1 cellular context compared by ENCODE assay signal in the genomic region with DNA sequence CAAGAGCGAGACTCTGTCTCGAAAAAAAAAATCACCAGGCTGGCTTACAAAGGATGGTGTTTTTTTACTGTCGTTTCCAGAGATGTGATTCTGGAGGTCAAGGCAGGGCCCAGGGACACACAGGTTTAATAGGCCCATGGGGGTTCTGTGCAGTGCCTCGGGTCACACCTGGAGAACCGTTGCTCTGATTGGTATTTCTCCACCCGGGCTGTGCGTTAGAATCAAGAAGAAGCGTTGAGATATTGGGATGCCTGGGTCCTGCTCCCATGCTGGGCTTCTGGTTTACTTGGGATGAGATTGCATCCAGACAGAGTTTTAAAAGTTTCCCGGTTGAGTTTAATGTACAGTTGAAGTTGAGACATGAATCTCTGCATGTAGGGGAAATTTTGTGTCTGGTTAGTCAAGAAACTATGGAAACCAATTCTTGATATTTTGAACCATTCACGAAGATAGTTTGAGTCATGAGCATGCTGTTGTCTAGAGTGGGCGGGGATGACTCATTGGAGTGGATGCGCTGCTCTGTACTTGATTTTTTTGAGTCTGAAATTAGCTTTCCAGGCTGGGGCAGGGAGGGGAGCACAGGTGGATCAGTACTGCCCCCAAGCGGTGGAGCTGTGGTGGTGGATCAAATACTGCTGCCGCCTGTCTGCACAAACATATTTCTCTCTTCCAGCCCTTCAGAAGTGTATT.
TF ChIP-seq lines count a peak whose summit lies in the region.

No MANE protein-coding gene starts in this region.

TF ChIP-seq in K562, 482 proteins besides CTCF, POLR2A, EP300 and RAD21 (continued from another document):
- TF ChIP-seq, protein P1, sequence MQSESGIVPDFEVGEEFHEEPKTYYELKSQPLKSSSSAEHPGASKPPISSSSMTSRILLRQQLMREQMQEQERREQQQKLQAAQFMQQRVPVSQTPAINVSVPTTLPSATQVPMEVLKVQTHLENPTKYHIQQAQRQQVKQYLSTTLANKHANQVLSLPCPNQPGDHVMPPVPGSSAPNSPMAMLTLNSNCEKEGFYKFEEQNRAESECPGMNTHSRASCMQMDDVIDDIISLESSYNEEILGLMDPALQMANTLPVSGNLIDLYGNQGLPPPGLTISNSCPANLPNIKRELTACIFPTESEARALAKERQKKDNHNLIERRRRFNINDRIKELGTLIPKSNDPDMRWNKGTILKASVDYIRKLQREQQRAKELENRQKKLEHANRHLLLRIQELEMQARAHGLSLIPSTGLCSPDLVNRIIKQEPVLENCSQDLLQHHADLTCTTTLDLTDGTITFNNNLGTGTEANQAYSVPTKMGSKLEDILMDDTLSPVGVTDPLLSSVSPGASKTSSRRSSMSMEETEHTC (IDR thresholded peaks at IDR 0.05), result peak; percentile 47; the same call in 1 of the 2 replicates
- TF ChIP-seq ARID2 (IDR thresholded peaks at IDR 0.05) (0 out of 2 replicates have a peak, but pooled peaks have one; percentile 43), ZNF561 (CRISPR knock-in tag; conservative IDR thresholded peaks at IDR 0.05) (no peak), NR4A1 (CRISPR knock-in tag; IDR thresholded peaks at IDR 0.05) (no peak), NR4A1 (tag; IDR thresholded peaks at IDR 0.05) (no peak), SMARCE1 (IDR thresholded peaks at IDR 0.05) (peak; percentile 58; the same call in 1 of the 2 replicates), SMARCA4 (IDR thresholded peaks at IDR 0.05) (peak; percentile 52; the same call in 1 of the 2 replicates), CSDE1 (IDR thresholded peaks at IDR 0.05) (no peak), MTA3 (IDR thresholded peaks at IDR 0.05; ENCODE audit: borderline replicate concordance) (0 out of 2 replicates have a peak, but pooled peaks have one; percentile 25), COPS2 (conservative IDR thresholded peaks at IDR 0.05) (no peak), MLLT1 (IDR thresholded peaks at IDR 0.05) (0 out of 4 replicates have a peak, but pooled peaks of 1 of the 2 experiments have one; percentile 31), KLF16 (IDR thresholded peaks at IDR 0.05) (peak; percentile 34; the same call in 1 of the 2 replicates), KDM1A (IDR thresholded peaks at IDR 0.05) (peak in 1 of 2 experiments; percentile 12; a peak in 1 of 4 replicates), ZNF212 (CRISPR knock-in tag; IDR thresholded peaks at IDR 0.05) (no peak), CBFB (CRISPR knock-in tag; IDR thresholded peaks at IDR 0.05) (no peak), EGR1 (conservative IDR thresholded peaks at IDR 0.05) (peak; percentile 97), CREM (IDR thresholded peaks at IDR 0.05; ENCODE audit: low read depth) (peak; percentile 54), ARID1B (IDR thresholded peaks at IDR 0.05) (peak; percentile 51; the same call in 1 of the 2 replicates), STAG1 (CRISPR knock-in tag; IDR thresholded peaks at IDR 0.05; ENCODE audit: borderline replicate concordance) (peak; percentile 86; the same call in 1 of the 2 replicates), FOSL1 (tag; conservative IDR thresholded peaks at IDR 0.05) (peak; percentile 84), JUN (IDR thresholded peaks at IDR 0.05; ENCODE audit: borderline replicate concordance, low read depth, low read length) (peak; percentile 92), JUN (CRISPR knock-in tag; IDR thresholded peaks at IDR 0.05; ENCODE audit: borderline replicate concordance) (no peak), YBX1 (IDR thresholded peaks at IDR 0.05) (no peak), RB1 (IDR thresholded peaks at IDR 0.05; ENCODE audit: low read depth) (peak; percentile 37), EZH2 (IDR thresholded peaks at IDR 0.05; ENCODE audit: borderline replicate concordance, low read depth, low read length) (no peak), EP400 (IDR thresholded peaks at IDR 0.05) (no peak), CC2D1A (IDR thresholded peaks at IDR 0.05) (0 out of 2 replicates have a peak, but pooled peaks have one; percentile 33), MEF2A (IDR thresholded peaks at IDR 0.05; ENCODE audit: control insufficient read depth, low read depth, low read length) (peak; percentile 57; the same call in 1 of the 2 replicates), JUND (IDR thresholded peaks at IDR 0.05; ENCODE audit: borderline replicate concordance, low read depth, low read length) (peak; percentile 95), JUND (tag; IDR thresholded peaks at IDR 0.05; ENCODE audit: borderline replicate concordance, low read depth, low read length) (peak; percentile 83; the same call in 1 of the 3 replicates)
- TF ChIP-seq, protein P2, sequence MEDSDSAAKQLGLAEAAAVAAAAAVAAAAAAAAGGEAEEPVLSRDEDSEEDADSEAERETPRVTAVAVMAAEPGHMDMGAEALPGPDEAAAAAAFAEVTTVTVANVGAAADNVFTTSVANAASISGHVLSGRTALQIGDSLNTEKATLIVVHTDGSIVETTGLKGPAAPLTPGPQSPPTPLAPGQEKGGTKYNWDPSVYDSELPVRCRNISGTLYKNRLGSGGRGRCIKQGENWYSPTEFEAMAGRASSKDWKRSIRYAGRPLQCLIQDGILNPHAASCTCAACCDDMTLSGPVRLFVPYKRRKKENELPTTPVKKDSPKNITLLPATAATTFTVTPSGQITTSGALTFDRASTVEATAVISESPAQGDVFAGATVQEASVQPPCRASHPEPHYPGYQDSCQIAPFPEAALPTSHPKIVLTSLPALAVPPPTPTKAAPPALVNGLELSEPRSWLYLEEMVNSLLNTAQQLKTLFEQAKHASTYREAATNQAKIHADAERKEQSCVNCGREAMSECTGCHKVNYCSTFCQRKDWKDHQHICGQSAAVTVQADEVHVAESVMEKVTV (CRISPR knock-in tag; IDR thresholded peaks at IDR 0.05), result peak; percentile 89
- TF ChIP-seq, protein P3, sequence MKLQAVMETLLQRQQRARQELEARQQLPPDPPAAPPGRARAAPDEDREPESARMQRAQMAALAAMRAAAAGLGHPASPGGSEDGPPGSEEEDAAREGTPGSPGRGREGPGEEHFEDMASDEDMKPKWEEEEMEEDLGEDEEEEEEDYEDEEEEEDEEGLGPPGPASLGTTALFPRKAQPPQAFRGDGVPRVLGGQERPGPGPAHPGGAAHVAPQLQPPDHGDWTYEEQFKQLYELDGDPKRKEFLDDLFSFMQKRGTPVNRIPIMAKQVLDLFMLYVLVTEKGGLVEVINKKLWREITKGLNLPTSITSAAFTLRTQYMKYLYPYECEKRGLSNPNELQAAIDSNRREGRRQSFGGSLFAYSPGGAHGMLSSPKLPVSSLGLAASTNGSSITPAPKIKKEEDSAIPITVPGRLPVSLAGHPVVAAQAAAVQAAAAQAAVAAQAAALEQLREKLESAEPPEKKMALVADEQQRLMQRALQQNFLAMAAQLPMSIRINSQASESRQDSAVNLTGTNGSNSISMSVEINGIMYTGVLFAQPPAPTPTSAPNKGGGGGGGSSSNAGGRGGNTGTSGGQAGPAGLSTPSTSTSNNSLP (IDR thresholded peaks at IDR 0.05; ENCODE audit: borderline replicate concordance, low read depth, low read length), result 0 out of 2 replicates have a peak, but pooled peaks have one; percentile 43
TF ChIP-seq in K562: peak in this region for 33.
